In the genomic region with DNA sequence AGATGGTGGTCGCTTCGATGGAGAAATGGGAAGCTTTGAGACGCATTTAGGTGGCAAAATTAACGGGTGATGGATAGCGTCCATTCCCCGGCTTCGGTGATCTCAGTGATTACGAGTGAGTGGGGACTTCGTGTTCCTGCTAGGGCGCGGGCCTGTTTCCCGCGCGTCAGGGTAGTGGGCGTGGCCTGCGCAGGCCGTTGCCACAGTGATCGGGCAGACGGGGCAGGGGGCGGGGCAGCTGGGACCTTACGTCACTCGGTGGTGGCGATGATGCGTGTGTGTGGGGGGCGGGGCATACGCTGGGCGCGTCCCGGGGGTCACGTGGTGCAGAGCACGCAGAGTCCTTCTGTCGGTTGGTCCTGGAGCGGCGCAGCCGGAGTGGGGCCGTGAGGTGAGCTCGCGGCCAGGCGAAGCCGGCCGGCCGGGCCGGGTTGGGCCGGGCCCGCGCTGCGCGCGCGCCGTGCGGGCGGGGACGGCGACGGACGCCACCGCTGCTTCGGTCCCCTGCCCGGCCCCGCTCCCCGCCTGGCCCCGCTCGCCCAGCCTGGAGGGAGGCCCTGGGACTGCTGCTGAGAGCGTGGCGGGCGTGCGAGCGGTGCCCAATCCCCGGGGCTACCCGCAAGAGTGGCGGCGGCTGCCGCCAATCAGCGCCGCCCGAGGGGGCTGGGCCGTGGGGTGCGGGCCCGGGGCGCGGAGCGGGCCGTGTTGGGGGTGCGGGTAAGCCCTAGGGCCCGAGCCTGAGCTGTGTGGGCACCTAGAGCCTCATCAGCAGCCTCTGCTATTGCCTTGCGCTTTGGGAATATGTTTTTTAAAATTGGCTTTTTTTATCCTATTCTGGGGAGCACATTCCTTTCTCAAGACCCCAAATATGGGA, we compare ENCODE assay signal across 8 cellular contexts. TPM values are rescaled to one million over a fixed set of nuclear protein-coding genes. Genes with fewer than 3 reads are reported as not detected.
DNase-seq lines count a peak whose midpoint lies in the region; ATAC-seq and TF ChIP-seq lines count a peak whose summit lies in the region.

A gene (plus strand): TSS at position 327 of the 874 bp plus-strand sequence. CDS start 29,508 bp downstream, outside the sequence.

- DNase-seq in NCI-H2081 (lab: John Stamatoyannopoulos, UW) (peak; percentile 92 to 97), T-helper 9 cell (peak; percentile 100), astrocyte of the cerebellum (ENCODE audit: low read depth) (peak; percentile 88), hepatic stellate cell (ENCODE audit: low spot score) (peak; percentile 96), renal cortical epithelial cell (ENCODE audit: low read depth) (peak; percentile 84), aorta (peak; percentile 99 to 100)

- H3K27me3 ChIP-seq in aorta (ENCODE audit: control insufficient read depth in 1 of 2, insufficient read depth in 2 of 2, low read length in 1 of 2): no peaks in the 10 kb centered on the region

- H3K9me3 ChIP-seq in aorta (ENCODE audit: control insufficient read depth, low read length): no peaks in the 10 kb centered on the region

- peaks cover 0 to 3% of the 10 kb centered on the region in 2 donors for H3K36me3 ChIP-seq in aorta (ENCODE audit: control insufficient read depth in 1 of 2, insufficient read depth in 2 of 2, low read length in 1 of 2)

- intact Hi-C loops in aorta (cut with DNase I): loop anchor here (2.0 to 10.0 kb wide), 2 partner anchors 29 to 113 kb away; a partner anchor contains a TSS

- H3K4me1 ChIP-seq in aorta (ENCODE audit: control insufficient read depth in 1 of 2, insufficient read depth in 2 of 2, low read length in 2 of 2): no peaks in the 10 kb centered on the region

- H3K27ac ChIP-seq in aorta (ENCODE audit: low read depth in 1 of 2, low read length in 2 of 2): peak within 1 kb of the TSS in 1 of 2 donors; percentile 96

- TF ChIP-seq CTCF in astrocyte of the cerebellum (IDR thresholded peaks at IDR 0.05; ENCODE audit: low read depth, low read length, missing control alignments): no peak

- ATAC-seq in GM18511 (IDR thresholded peaks at IDR 0.05; ENCODE audit: unreplicated experiment) (peak; percentile 89), HG03025 (IDR thresholded peaks at IDR 0.05; ENCODE audit: low FRiP score, unreplicated experiment) (peak; percentile 86), aorta (ENCODE audit: low FRiP score) (peak; percentile 97)

- 2% methylated on average over 60 to 87 of the region's 87 CpGs for WGBS in aorta, 2 donors

- peak within 1 kb of the TSS; percentile 90 for H3K4me3 ChIP-seq in astrocyte of the cerebellum (ENCODE audit: low read depth, low read length)
- peak within 1 kb of the TSS; percentile 66 to 86 for H3K4me3 ChIP-seq in aorta (ENCODE audit: low read length in 2 of 2)

- in situ Hi-C loops in astrocyte of the cerebellum (cut with HindIII; ENCODE audit: low sequenced_read_pairs): loop anchor here (10.0 kb wide), 2 partner anchors 63 to 93 kb away; no protein-coding TSS in a partner anchor

RNA-seq across cellular contexts. Expression of the gene that starts here (rescaled TPM):
- total RNA-seq in renal cortical epithelial cell (20.0 and 58.4 TPM in 2 replicates), aorta (10 to 100 TPM; 48.7 to 64.4 TPM)
- 10 to 100 TPM; 17.1 to 32.9 TPM for polyA plus RNA-seq in aorta
